10 cellular contexts compared by ENCODE assay signal in genomic region chr16:14502932-14503741, GRCh38.
DNase-seq lines count a peak whose midpoint lies in the region; ATAC-seq and TF ChIP-seq lines count a peak whose summit lies in the region.
"Had no signal": no experiment of that assay in that cellular context is flagged by ENCODE, and none has a peak within 500 bp of the region (broad histone marks: within the 10 kb centered on the region; RNA-seq: fewer than 3 reads in every experiment).

No MANE protein-coding gene starts in this region.

- no peaks in the 10 kb centered on the region for H3K9me3 ChIP-seq in ascending aorta

- no peak for DNase-seq in activated CD4-positive, CD25-positive, alpha-beta regulatory T cell treated with anti-CD3 and anti-CD28 coated beads, Interleukin-2, amount 50 U/mL, for 72 hours
- DNase-seq in ascending aorta (ENCODE audit: low spot score in 2 of 2) (no peak), mucosa of gallbladder (ENCODE audit: low spot score) (no peak), UCSD-AML1 (lab: John Stamatoyannopoulos, UW; ENCODE audit: unreplicated experiment) (no peak)
- DNase-seq: central memory CD4-positive, alpha-beta T cell; NCI-H187 had no signal

- no peaks in the 10 kb centered on the region for H3K27me3 ChIP-seq in ascending aorta

- intact Hi-C loops in ascending aorta (cut with DNase I), result loop anchor here (2.0 to 10.0 kb wide), 2 partner anchors 16 to 588 kb away; no protein-coding TSS in a partner anchor

- H3K36me3 ChIP-seq in ascending aorta, result no peaks in the 10 kb centered on the region

- no peak for TF ChIP-seq CTCF in ascending aorta (IDR thresholded peaks at IDR 0.05)

- peaks cover 10 to 18% of the 10 kb centered on the region in 2 donors for H3K4me1 ChIP-seq in ascending aorta

- H3K4me3 ChIP-seq in ascending aorta (no peak overlapping the region), skin epidermis (no peak overlapping the region)

- peak; percentile 67 to 88 for ATAC-seq in activated CD4-positive, CD25-positive, alpha-beta regulatory T cell treated with anti-CD3 and anti-CD28 coated beads, Interleukin-2, amount 50 U/mL, for 24 hours
- ATAC-seq in HG02973 (IDR thresholded peaks at IDR 0.05; ENCODE audit: unreplicated experiment) (peak; percentile 70), HG03139 (IDR thresholded peaks at IDR 0.05; ENCODE audit: unreplicated experiment) (no peak)

- peak overlapping the region; percentile 77 to 84 for H3K27ac ChIP-seq in ascending aorta
- peak overlapping the region in 14 of 21 experiments; percentile 9 to 79 (median 56) for H3K27ac ChIP-seq in skin epidermis
